In the genomic region with DNA sequence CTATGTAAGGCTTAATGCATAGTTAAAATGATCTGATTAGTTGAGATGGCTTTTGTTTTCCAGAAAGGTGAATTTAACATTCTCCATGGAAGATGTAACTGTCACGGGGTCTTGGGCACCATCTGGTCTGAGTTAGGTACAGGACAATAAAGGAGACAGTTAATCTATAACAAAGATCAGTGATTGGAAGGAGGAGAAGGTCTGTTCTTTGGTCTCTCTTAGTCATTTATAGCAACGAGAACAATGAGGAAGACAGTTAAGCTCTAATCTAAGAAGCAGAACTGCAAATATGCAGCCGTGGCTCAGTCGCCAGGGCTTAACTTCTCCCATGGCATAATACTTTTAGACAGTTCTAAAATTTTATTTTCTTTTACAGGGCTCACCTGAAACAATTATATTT, we compare ENCODE assay signal across 19 cellular contexts.
DNase-seq lines count a peak whose midpoint lies in the region; TF ChIP-seq lines count a peak whose summit lies in the region.
"Had no signal": no experiment of that assay in that cellular context is flagged by ENCODE, and none has a peak within 500 bp of the region (broad histone marks: within the 10 kb centered on the region; RNA-seq: fewer than 3 reads in every experiment).

No MANE protein-coding gene starts in this region.

- H3K9me3 ChIP-seq in Caco-2 (no peaks in the 10 kb centered on the region), right atrium auricular region (no peaks in the 10 kb centered on the region)

- peak overlapping the region; percentile 58 for H3K27ac Mint-ChIP-seq in Caco-2 (ENCODE audit: unreplicated experiment)
- no peak overlapping the region for H3K27ac Mint-ChIP-seq in chondrocyte (ENCODE audit: unreplicated experiment)
- H3K27ac Mint-ChIP-seq: GM23338 had no signal

- H3K27me3 ChIP-seq in Caco-2 (replicated peaks; ENCODE audit: control insufficient read depth, insufficient read depth, low read length), result no peaks in the 10 kb centered on the region
- no peaks in the 10 kb centered on the region for H3K27me3 ChIP-seq in right atrium auricular region

- DNase-seq in Caco-2 (peak in 1 of 2 experiments; percentile 29), NCI-H82 treated with DMSO at 0.1 percent for 48 hours (lab: John Stamatoyannopoulos, UW; ENCODE audit: unreplicated experiment) (peak; percentile 74), kidney glomerular epithelial cell (lab: John Stamatoyannopoulos, UW) (peak; percentile 12), posterior vena cava (ENCODE audit: low spot score) (peak; percentile 56), chondrocyte (ENCODE audit: low spot score) (no peak), right atrium auricular region (ENCODE audit: low spot score) (no peak), HT-29 (ENCODE audit: low spot score) (no peak), NCI-H1436 treated with DMSO at 0.1 percent for 48 hours (lab: John Stamatoyannopoulos, UW) (no peak)
- DNase-seq: DMS153, NCI-H1105, NCI-H187, NCI-H345, NCI-H69, OCI-M1, RPMI8226 had no signal

- POLR2A ChIA-PET in Caco-2 (lab: Charles Lee), result interaction anchor here (0.6 to 1.0 kb wide), 2 partner anchors 32 to 105 kb away, joined by 3 to 4 read pairs; no protein-coding TSS in a partner anchor

- intact Hi-C loops in Caco-2 (cut with micrococcal nuclease; ENCODE audit: unreplicated experiment), result loop anchor here (2.0 kb wide), 1 partner anchor 104 kb away; no protein-coding TSS in a partner anchor
- intact Hi-C loops in posterior vena cava (cut with DNase I), result no loop called here

- H3K36me3 ChIP-seq in Caco-2 (ENCODE audit: control insufficient read depth, insufficient read depth, low read length), result no peaks in the 10 kb centered on the region
- no peaks in the 10 kb centered on the region for H3K36me3 ChIP-seq in right atrium auricular region

- H3K9me3 Mint-ChIP-seq in Caco-2 (ENCODE audit: unreplicated experiment) (no peaks in the 10 kb centered on the region), chondrocyte (ENCODE audit: low read depth) (peaks cover 3% of the 10 kb centered on the region)
- H3K9me3 Mint-ChIP-seq: GM23338 had no signal

- H3K27ac ChIP-seq in right atrium auricular region, result no peak overlapping the region
- H3K27ac ChIP-seq: A549, C4-2B, KMS-11 had no signal

- H3K4me3 Mint-ChIP-seq in Caco-2 (ENCODE audit: unreplicated experiment), result no peak overlapping the region
- no peak overlapping the region for H3K4me3 Mint-ChIP-seq in chondrocyte (ENCODE audit: unreplicated experiment)
- H3K4me3 Mint-ChIP-seq: GM23338 had no signal

- H3K36me3 Mint-ChIP-seq in Caco-2 (ENCODE audit: insufficient read depth, unreplicated experiment) (no peaks in the 10 kb centered on the region), chondrocyte (ENCODE audit: low read depth) (no peaks in the 10 kb centered on the region)

- H3K27me3 Mint-ChIP-seq in Caco-2 (ENCODE audit: insufficient read depth, unreplicated experiment), result no peaks in the 10 kb centered on the region
- H3K27me3 Mint-ChIP-seq in chondrocyte (ENCODE audit: low read depth), result peaks cover 8% of the 10 kb centered on the region

- BruUV-seq in Caco-2 (replicated peaks; lab: Mats Ljungman, UMichigan), result no TSS peak

- CTCF ChIA-PET in Caco-2 (lab: Charles Lee), result interaction anchor here (0.6 to 2.8 kb wide), 5 partner anchors 33 to 430 kb away, joined by 3 to 30 read pairs (median 5); no protein-coding TSS in a partner anchor

- H3K4me3 ChIP-seq in Caco-2 (ENCODE audit: low read depth, low read length) (no peak overlapping the region), right atrium auricular region (no peak overlapping the region)
- H3K4me3 ChIP-seq: A549, GM23338 had no signal

- TF ChIP-seq CTCF in Caco-2 (IDR thresholded peaks at IDR 0.05; ENCODE audit: insufficient read depth in 1 of 2, low read depth in 1 of 2, low read length in 1 of 2, severe bottlenecking in 1 of 2, unreplicated experiment in 1 of 2) (no peak), chondrocyte (IDR thresholded peaks at IDR 0.05) (no peak), right atrium auricular region (IDR thresholded peaks at IDR 0.05) (no peak)

- peaks cover 18% of the 10 kb centered on the region for H3K4me1 ChIP-seq in Caco-2
- H3K4me1 ChIP-seq in right atrium auricular region, result no peaks in the 10 kb centered on the region
- H3K4me1 ChIP-seq: A549 had no signal

- peaks cover 26% of the 10 kb centered on the region for H3K4me1 Mint-ChIP-seq in Caco-2 (ENCODE audit: low read depth, unreplicated experiment)
- H3K4me1 Mint-ChIP-seq in chondrocyte (ENCODE audit: low read depth), result peaks cover 35% of the 10 kb centered on the region

Comparison
In these comparisons a context has a peak if more than half of its experiments do, and no peak if none do; other contexts are left out.
1. DNase-seq: peak in NCI-H82 treated with DMSO at 0.1 percent for 48 hours (single experiment), kidney glomerular epithelial cell (single experiment) and posterior vena cava (single experiment); none in chondrocyte (single experiment), right atrium auricular region (single experiment), HT-29 (single experiment) and NCI-H1436 treated with DMSO at 0.1 percent for 48 hours (single experiment).